Comparison of ENCODE assay signal across 8 cellular contexts in the genomic region with DNA sequence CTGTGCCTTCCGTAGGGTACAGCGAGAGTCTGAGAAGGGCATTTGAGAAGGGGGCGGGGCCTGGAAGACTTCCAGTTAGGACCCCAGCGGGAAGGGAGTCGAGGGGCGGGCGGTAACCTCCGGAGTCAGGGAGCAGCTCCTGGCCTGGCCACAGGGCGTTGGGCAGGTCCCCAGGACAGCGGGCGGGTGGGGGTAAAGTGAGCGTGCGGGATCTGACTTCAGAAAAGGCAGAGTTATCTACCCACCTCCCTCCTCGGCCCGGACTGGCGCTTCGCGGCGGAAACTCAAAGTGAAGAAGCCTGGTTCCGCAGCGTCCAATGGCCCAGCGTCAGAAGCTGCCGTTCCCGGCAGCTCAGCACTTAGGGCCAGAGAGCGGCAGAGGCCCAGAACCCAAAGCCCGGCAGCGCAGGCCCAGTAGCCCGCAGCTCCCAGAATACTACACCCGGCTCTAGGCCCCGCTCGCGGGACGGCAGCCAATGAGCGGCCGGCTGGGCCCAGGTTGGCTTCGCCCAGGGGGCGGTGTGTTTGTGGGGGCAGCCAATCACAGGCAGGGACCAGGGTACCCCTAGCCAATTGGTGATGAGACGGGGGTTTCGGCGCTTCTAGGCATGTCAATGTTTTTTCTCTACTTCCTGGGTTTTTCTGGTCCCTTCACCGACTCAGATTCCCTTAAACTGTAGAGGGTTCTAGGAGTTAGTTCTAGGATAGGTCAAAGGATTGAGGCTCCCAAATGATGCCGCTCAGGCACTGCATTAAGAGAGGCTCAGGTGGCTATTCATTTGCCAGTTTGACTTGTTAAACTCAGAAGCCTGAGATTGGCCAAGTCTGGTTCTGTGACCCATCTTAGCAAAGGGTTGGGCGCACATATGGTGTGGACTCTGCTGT. TPM values are rescaled to one million over a fixed set of nuclear protein-coding genes. Genes with fewer than 3 reads are reported as not detected.
DNase-seq lines count a peak whose midpoint lies in the region; ATAC-seq and TF ChIP-seq lines count a peak whose summit lies in the region.

TRIM68 (minus strand) TSS at position 450 of the 885 bp plus-strand sequence. CDS start 2,727 bp downstream, outside the sequence.

- POLR2A ChIA-PET in GM10248 (lab: Yijun Ruan, JAX): no interaction called here

- H3K36me3 ChIP-seq in cardiac muscle cell (peaks cover 6% of the 10 kb centered on the region), upper lobe of left lung (peaks cover 0 to 13% (median 4%) of the 10 kb centered on the region in 4 donors)

- CTCF ChIA-PET in GM10248 (lab: Yijun Ruan, JAX): interaction anchor here (1.3 to 2.8 kb wide), 2 partner anchors 16 to 29 kb away, joined by 4 to 11 read pairs; partner anchors contain the start of gene OR51D1

- H3K4me1 ChIP-seq in cardiac muscle cell (ENCODE audit: low read depth) (no peaks in the 10 kb centered on the region), upper lobe of left lung (peaks cover 9 to 17% (median 14%) of the 10 kb centered on the region in 4 donors)

- no peak for TF ChIP-seq EP300 in upper lobe of left lung (IDR thresholded peaks at IDR 0.05)

- peaks cover 7% of the 10 kb centered on the region for H3K27me3 ChIP-seq in cardiac muscle cell
- H3K27me3 ChIP-seq in upper lobe of left lung: no peaks in the 10 kb centered on the region

- ATAC-seq in HG02571 (IDR thresholded peaks at IDR 0.05; ENCODE audit: unreplicated experiment) (peak; percentile 100), upper lobe of left lung (ENCODE audit: low FRiP score in 2 of 2) (peak; percentile 100)

- H3K4me3 ChIP-seq in cardiac muscle cell (peak within 1 kb of the TSS; percentile 55), upper lobe of left lung (peak within 1 kb of the TSS; percentile 49 to 78 (median 66))

- DNase-seq in GM10248 (ENCODE audit: extremely low spot score) (peak; percentile 96), NCI-H1048 (lab: John Stamatoyannopoulos, UW) (peak; percentile 75), T follicular helper cell (ENCODE audit: low read depth) (peak; percentile 91), cardiac muscle cell (ENCODE audit: low read depth in 1 of 2, low spot score in 1 of 2) (peak; percentile 95 to 98), pons (ENCODE audit: low spot score) (peak; percentile 97), upper lobe of left lung (peak; percentile 97 to 98)

- peak within 1 kb of the TSS; percentile 61 for H3K27ac ChIP-seq in adipose tissue (ENCODE audit: low read depth, low read length)
- peak within 1 kb of the TSS; percentile 90 for H3K27ac ChIP-seq in cardiac muscle cell
- peak within 1 kb of the TSS; percentile 85 to 94 (median 92) for H3K27ac ChIP-seq in upper lobe of left lung

- 4 to 5% (median 4%) methylated on average over 41 to 43 of the region's 43 CpGs for WGBS in adipose tissue, 3 donors
- 4 to 8% methylated on average over 20 to 43 of the region's 43 CpGs for WGBS in upper lobe of left lung, 2 donors

- H3K9me3 ChIP-seq in cardiac muscle cell (ENCODE audit: low read depth) (no peaks in the 10 kb centered on the region), upper lobe of left lung (no peaks in the 10 kb centered on the region)

- TF ChIP-seq CTCF in GM10248 (IDR thresholded peaks at IDR 0.05; ENCODE audit: control extremely low read depth, extremely low read depth, low read depth, missing control alignments) (no peak), cardiac muscle cell (IDR thresholded peaks at IDR 0.05; ENCODE audit: low read depth, low read length) (no peak), upper lobe of left lung (IDR thresholded peaks at IDR 0.05) (peak in 2 of 6 experiments; percentile 9 to 16)

- TF ChIP-seq POLR2A in upper lobe of left lung (IDR thresholded peaks at IDR 0.05): peak in 2 of 4 donors; percentile 62 to 89

RNA-seq across cellular contexts. Expression of gene TRIM68, which starts in this region (rescaled TPM):
- polyA plus RNA-seq in adipose tissue: 10 to 100 TPM in 1 of 3 donors, 1 to 10 TPM in 2; 4.2 to 12.4 (median 5.1) TPM
- total RNA-seq in cardiac muscle cell: 9.7 and 12.8 TPM in 2 replicates
- 8.7 and 10.6 TPM in 2 replicates for polyA plus RNA-seq in cardiac muscle cell
- total RNA-seq in upper lobe of left lung: 10 to 100 TPM in 5 of 6 donors, 1 to 10 TPM in 1; 8.7 to 21.6 (median 13.1) TPM

Comparison
In these comparisons a context has a peak if more than half of its experiments do, and no peak if none do; other contexts are left out.
1. Peak in every context shown above with its lines: DNase-seq, ATAC-seq, H3K4me3 ChIP-seq and H3K27ac ChIP-seq.